Comparison of ENCODE assay signal across 16 cellular contexts in the genomic region with DNA sequence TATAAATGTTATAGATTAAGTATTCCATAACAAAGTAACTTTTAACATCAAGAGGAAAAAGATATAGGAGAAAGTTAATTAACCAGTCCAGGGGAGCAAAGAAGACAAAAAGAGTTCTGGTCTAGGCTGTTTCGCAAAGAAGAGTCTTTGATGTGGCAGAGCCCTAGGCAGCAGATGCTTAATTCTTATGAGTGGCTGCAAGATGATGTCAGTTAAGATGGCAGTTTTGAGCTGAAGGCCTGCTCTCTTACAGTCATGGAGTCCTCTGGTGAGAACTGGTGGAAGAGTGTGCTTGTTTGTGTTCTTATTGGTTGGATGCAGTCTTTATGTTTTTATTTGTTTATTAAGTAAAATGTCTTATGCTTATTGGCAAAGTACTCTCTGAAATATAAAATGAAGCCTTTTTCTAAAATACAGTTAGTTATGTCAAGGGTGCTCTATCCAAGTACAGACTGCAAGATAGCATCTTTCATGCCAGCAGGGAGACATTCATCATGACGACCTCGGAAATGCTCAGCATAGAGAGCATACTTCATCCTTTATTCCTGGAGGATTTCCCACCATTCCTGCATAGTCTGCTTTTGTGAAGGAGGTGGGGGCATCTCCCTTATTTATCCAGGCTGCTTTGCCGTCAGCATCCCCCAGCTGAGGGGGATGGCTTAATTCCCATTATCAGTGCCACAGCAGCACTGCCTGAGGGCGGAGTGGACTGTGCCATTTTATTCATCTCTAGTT. TPM values are rescaled to one million over a fixed set of nuclear protein-coding genes. Genes with fewer than 3 reads are reported as not detected.
DNase-seq lines count a peak whose midpoint lies in the region; ATAC-seq and TF ChIP-seq lines count a peak whose summit lies in the region.
"Had no signal": no experiment of that assay in that cellular context is flagged by ENCODE, and none has a peak within 500 bp of the region (broad histone marks: within the 10 kb centered on the region; RNA-seq: fewer than 3 reads in every experiment).

No MANE protein-coding gene starts in this region.

- no peak for TF ChIP-seq CTCF in AG10803 (conservative IDR thresholded peaks at IDR 0.05; ENCODE audit: low read length)
- TF ChIP-seq CTCF in fibroblast of the aortic adventitia (IDR thresholded peaks at IDR 0.05; ENCODE audit: insufficient read depth, low read length): no peak
- no peak for TF ChIP-seq CTCF in GM10266 (IDR thresholded peaks at IDR 0.05; ENCODE audit: control insufficient read depth, insufficient read depth, low read depth, missing control alignments)

- H3K4me3 ChIP-seq in AG10803 (ENCODE audit: low read length): no peak overlapping the region
- H3K4me3 ChIP-seq in Jurkat, Clone E6-1 (ENCODE audit: low read length): no peak overlapping the region
- H3K4me3 ChIP-seq in fibroblast of the aortic adventitia (ENCODE audit: low read depth, low read length): no peak overlapping the region
- H3K4me3 ChIP-seq: BLaER1, K562 had no signal

- DNase-seq in AG10803 (ENCODE audit: low read depth) (peak; percentile 49), amniotic epithelial cell (ENCODE audit: low read depth) (peak; percentile 10), fibroblast of the aortic adventitia (ENCODE audit: low read depth) (peak; percentile 54), GM10266 (ENCODE audit: extremely low spot score) (no peak), NCI-H774 (lab: John Stamatoyannopoulos, UW) (no peak), NCI-H69 (lab: John Stamatoyannopoulos, UW) (no peak)
- DNase-seq in Jurkat, Clone E6-1 (ENCODE audit: low read depth, low spot score): peak; percentile 72
- DNase-seq: AML-193; Calu3; CD4-positive, CD25-positive, alpha-beta regulatory T cell; DMS 273 treated with DMSO at 0.1 percent for 48 hours; GDM1 had no signal

- no peak for ATAC-seq in GM21423 (IDR thresholded peaks at IDR 0.05; ENCODE audit: unreplicated experiment)
- ATAC-seq: HCT116, K562 had no signal

RNA-seq across cellular contexts. Expression of gene SERPINE2, which starts 38.9 kb away (rescaled TPM):
- 27.9 TPM for polyA plus RNA-seq in Jurkat, Clone E6-1 (2012; ENCODE audit: insufficient read depth, insufficient read length)
- 252 and 1,159 TPM in 2 replicates for total RNA-seq in fibroblast of the aortic adventitia (ENCODE audit: low replicate concordance)

Comparison
In these comparisons a context has a peak if more than half of its experiments do, and no peak if none do; other contexts are left out.
1. DNase-seq: peak in AG10803 (single experiment), Jurkat, Clone E6-1 (single experiment), amniotic epithelial cell (single experiment) and fibroblast of the aortic adventitia (single experiment); none in GM10266 (single experiment), NCI-H774 (single experiment) and NCI-H69 (single experiment).